In the genomic region with DNA sequence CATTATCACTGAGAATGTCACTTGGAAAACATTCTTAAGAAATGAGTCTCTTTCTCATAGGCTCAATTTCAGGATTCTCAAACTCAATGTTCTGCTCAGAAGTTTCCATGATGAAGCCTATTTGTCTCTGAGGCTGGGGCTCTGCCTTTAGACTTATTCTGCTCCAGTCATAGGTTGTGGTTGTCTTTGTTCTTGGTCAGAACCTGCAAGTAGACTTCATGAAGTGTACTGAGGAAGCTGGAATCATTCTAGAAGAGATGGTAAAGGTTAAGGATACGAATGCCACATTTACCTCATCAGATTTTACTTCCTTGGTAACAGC, we compare ENCODE assay signal across 16 cellular contexts. TPM values are rescaled to one million over a fixed set of nuclear protein-coding genes. Genes with fewer than 3 reads are reported as not detected.
DNase-seq lines count a peak whose midpoint lies in the region; ATAC-seq, FAIRE-seq and TF ChIP-seq lines count a peak whose summit lies in the region.
"Had no signal": no experiment of that assay in that cellular context is flagged by ENCODE, and none has a peak within 500 bp of the region (broad histone marks: within the 10 kb centered on the region; RNA-seq: fewer than 3 reads in every experiment).

No MANE protein-coding gene starts in this region.

- H3K9me3 ChIP-seq in thyroid gland (no peaks in the 10 kb centered on the region), upper lobe of left lung (no peaks in the 10 kb centered on the region)
- H3K9me3 ChIP-seq: mucosa of descending colon had no signal

- H3K27ac ChIP-seq in thyroid gland = peak overlapping the region in 2 of 3 donors; percentile 45 to 65
- no peak overlapping the region for H3K27ac ChIP-seq in upper lobe of left lung
- H3K27ac ChIP-seq: hepatocyte, KMS-11 had no signal

- peaks cover 14 to 22% of the 10 kb centered on the region in 2 donors for H3K36me3 ChIP-seq in thyroid gland
- peaks cover 11 to 76% (median 33%) of the 10 kb centered on the region in 4 donors for H3K36me3 ChIP-seq in upper lobe of left lung

- no peak for DNase-seq in activated naive CD4-positive, alpha-beta T cell treated with anti-CD3 and anti-CD28 coated beads, Interleukin-2, amount 50 U/mL, for 72 hours (ENCODE audit: low spot score in 2 of 2)
- no peak for DNase-seq in activated naive CD4-positive, alpha-beta T cell (lab: John Stamatoyannopoulos, UW)
- no peak for DNase-seq in activated naive CD8-positive, alpha-beta T cell treated with anti-CD3 and anti-CD28 coated beads, Interleukin-2, amount 50 U/mL, for 24 hours
- DNase-seq in medulla oblongata (ENCODE audit: extremely low spot score) (peak; percentile 21), thyroid gland (no peak), GM19239 (ENCODE audit: insufficient read length, low spot score) (no peak), DMS114 treated with DMSO at 0.1 percent for 48 hours (lab: John Stamatoyannopoulos, UW; ENCODE audit: unreplicated experiment) (no peak), upper lobe of left lung (no peak)
- DNase-seq: AML-193, dermis blood vessel endothelial cell, mucosa of descending colon, NCI-H1105 treated with DMSO at 0.1 percent for 48 hours, NCI-H82 had no signal

- peaks cover 10% of the 10 kb centered on the region for H3K4me1 Mint-ChIP-seq in activated naive CD8-positive, alpha-beta T cell treated with anti-CD3 and anti-CD28 coated beads, Interleukin-2, amount 50 U/mL, for 24 hours

- H3K27ac Mint-ChIP-seq in activated naive CD4-positive, alpha-beta T cell treated with anti-CD3 and anti-CD28 coated beads, Interleukin-2, amount 50 U/mL, for 72 hours = peak overlapping the region; percentile 80 to 88
- peak overlapping the region; percentile 86 for H3K27ac Mint-ChIP-seq in activated naive CD8-positive, alpha-beta T cell treated with anti-CD3 and anti-CD28 coated beads, Interleukin-2, amount 50 U/mL, for 24 hours

- intact Hi-C loops in thyroid gland (cut with DNase I) = no loop called here

- no peaks in the 10 kb centered on the region for H3K27me3 Mint-ChIP-seq in activated naive CD8-positive, alpha-beta T cell treated with anti-CD3 and anti-CD28 coated beads, Interleukin-2, amount 50 U/mL, for 24 hours

- no peak for FAIRE-seq in GM19239 (lab: Jason Lieb, UNC)

- 85 to 98% methylated on average over 1 of the region's 1 CpG for WGBS in thyroid gland, 2 donors
- 76 to 79% methylated on average over 1 of the region's 1 CpG for WGBS in upper lobe of left lung, 2 donors

- peak; percentile 76 to 85 for ATAC-seq in activated naive CD4-positive, alpha-beta T cell treated with anti-CD3 and anti-CD28 coated beads, Interleukin-2, amount 50 U/mL, for 72 hours
- peak; percentile 75 for ATAC-seq in activated naive CD8-positive, alpha-beta T cell treated with anti-CD3 and anti-CD28 coated beads, Interleukin-2, amount 50 U/mL, for 24 hours
- ATAC-seq in upper lobe of left lung (ENCODE audit: low FRiP score in 2 of 2) = no peak
- ATAC-seq: mucosa of descending colon, Panc1 had no signal

- H3K4me1 ChIP-seq in thyroid gland (peaks cover 0 to 5% of the 10 kb centered on the region in 2 donors), upper lobe of left lung (no peaks in the 10 kb centered on the region)

- no peaks in the 10 kb centered on the region for H3K9me3 Mint-ChIP-seq in activated naive CD4-positive, alpha-beta T cell treated with anti-CD3 and anti-CD28 coated beads, Interleukin-2, amount 50 U/mL, for 72 hours
- no peaks in the 10 kb centered on the region for H3K9me3 Mint-ChIP-seq in activated naive CD8-positive, alpha-beta T cell treated with anti-CD3 and anti-CD28 coated beads, Interleukin-2, amount 50 U/mL, for 24 hours

- H3K4me3 ChIP-seq in thyroid gland (replicated peaks in 1 of 3) = no peak overlapping the region
- no peak overlapping the region for H3K4me3 ChIP-seq in upper lobe of left lung
- H3K4me3 ChIP-seq: hepatocyte, mucosa of descending colon had no signal

- no peak for TF ChIP-seq EP300 in upper lobe of left lung (IDR thresholded peaks at IDR 0.05)

- TF ChIP-seq CTCF in thyroid gland (IDR thresholded peaks at IDR 0.05) (no peak), upper lobe of left lung (IDR thresholded peaks at IDR 0.05) (no peak)

- TF ChIP-seq POLR2A in thyroid gland (IDR thresholded peaks at IDR 0.05) (no peak), upper lobe of left lung (IDR thresholded peaks at IDR 0.05) (no peak)

- no peaks in the 10 kb centered on the region for H3K27me3 ChIP-seq in thyroid gland
- no peaks in the 10 kb centered on the region for H3K27me3 ChIP-seq in upper lobe of left lung
- H3K27me3 ChIP-seq: hepatocyte had no signal

- no peak overlapping the region for H3K4me3 Mint-ChIP-seq in activated naive CD8-positive, alpha-beta T cell treated with anti-CD3 and anti-CD28 coated beads, Interleukin-2, amount 50 U/mL, for 24 hours

- H3K36me3 Mint-ChIP-seq in activated naive CD4-positive, alpha-beta T cell treated with anti-CD3 and anti-CD28 coated beads, Interleukin-2, amount 50 U/mL, for 72 hours = no peaks in the 10 kb centered on the region
- peaks cover 18% of the 10 kb centered on the region for H3K36me3 Mint-ChIP-seq in activated naive CD8-positive, alpha-beta T cell treated with anti-CD3 and anti-CD28 coated beads, Interleukin-2, amount 50 U/mL, for 24 hours (ENCODE audit: low read depth)

RNA-seq across cellular contexts. Expression of a gene that starts 31.6 kb away (rescaled TPM):
- total RNA-seq in activated naive CD4-positive, alpha-beta T cell treated with anti-CD3 and anti-CD28 coated beads, Interleukin-2, amount 50 U/mL, for 72 hours = 100 to 1,000 TPM; 258 to 359 TPM
- total RNA-seq in thyroid gland = 100 to 1,000 TPM; 468 to 962 (median 800) TPM
- 100 to 1,000 TPM; 402 to 605 (median 482) TPM for total RNA-seq in upper lobe of left lung

RNA-seq across cellular contexts. Expression of a gene that starts 60.0 kb away (rescaled TPM):
- 10 to 100 TPM; 35.4 to 36.7 TPM for total RNA-seq in activated naive CD4-positive, alpha-beta T cell treated with anti-CD3 and anti-CD28 coated beads, Interleukin-2, amount 50 U/mL, for 72 hours
- total RNA-seq in thyroid gland (10 to 100 TPM; 20.9 to 30.6 (median 23.3) TPM), upper lobe of left lung (10 to 100 TPM; 12.2 to 21.1 (median 18.7) TPM)

Comparison
In these comparisons a context has a peak if more than half of its experiments do, and no peak if none do; other contexts are left out.
1. ATAC-seq: peak in activated naive CD4-positive, alpha-beta T cell treated with anti-CD3 and anti-CD28 coated beads, Interleukin-2, amount 50 U/mL, for 72 hours (2 of 2) and activated naive CD8-positive, alpha-beta T cell treated with anti-CD3 and anti-CD28 coated beads, Interleukin-2, amount 50 U/mL, for 24 hours (single experiment); none in upper lobe of left lung (0 of 2).
2. H3K27ac ChIP-seq: peak in thyroid gland (2 of 3); none in upper lobe of left lung (0 of 4).